8 cellular contexts compared by ENCODE assay signal in the genomic region with DNA sequence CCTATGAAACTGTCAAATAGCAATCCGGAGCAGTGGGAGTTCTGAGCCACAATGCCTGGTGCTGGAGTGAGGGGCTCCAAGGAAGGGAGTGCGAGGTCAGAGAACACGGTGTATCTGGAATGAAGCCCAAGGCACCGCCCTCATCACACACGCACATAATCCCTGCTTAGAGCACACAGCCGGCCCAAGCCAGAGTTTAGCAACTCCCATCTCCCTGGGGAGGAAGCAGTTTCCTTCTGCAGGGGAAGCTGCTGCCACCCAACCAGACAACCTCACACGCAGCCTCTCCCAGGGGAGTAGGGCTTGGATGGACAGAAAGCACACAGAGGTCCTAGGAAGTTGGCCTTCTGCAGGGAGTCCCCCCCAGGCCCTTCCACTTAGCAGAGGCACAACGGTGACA. TPM values are rescaled to one million over a fixed set of nuclear protein-coding genes. Genes with fewer than 3 reads are reported as not detected.
DNase-seq lines count a peak whose midpoint lies in the region; ATAC-seq and TF ChIP-seq lines count a peak whose summit lies in the region.

No MANE protein-coding gene starts in this region.

- H3K4me1 ChIP-seq in SK-N-SH (ENCODE audit: control insufficient read depth in 1 of 2, insufficient read depth in 2 of 2, low read depth in 1 of 2, low read length in 1 of 2), result peaks cover 79 to 84% of the 10 kb centered on the region in 2 experiments
- peaks cover 43 to 55% of the 10 kb centered on the region in 2 donors for H3K4me1 ChIP-seq in lung (ENCODE audit: control insufficient read depth in 2 of 2, insufficient read depth in 2 of 2, low read length in 2 of 2)
- peaks cover 96% of the 10 kb centered on the region for H3K4me1 ChIP-seq in vagina

- CTCF ChIA-PET in SK-N-SH (lab: Yijun Ruan, JAX), result interaction anchor here (0.6 to 2.0 kb wide), 7 partner anchors 10 to 182 kb away, joined by 3 to 6 read pairs (median 4); no protein-coding TSS in a partner anchor

- peaks cover 43% of the 10 kb centered on the region for H3F3A ChIP-seq in SK-N-SH (replicated peaks; ENCODE audit: insufficient read depth)

- POLR2A ChIA-PET in SK-N-SH (lab: Yijun Ruan, JAX), result interaction anchor here (1.5 kb wide), 1 partner anchor 109 kb away, joined by 4 read pairs; no protein-coding TSS in a partner anchor

- H2AFZ ChIP-seq in SK-N-SH (ENCODE audit: low read depth), result no peak overlapping the region

- H3K4me2 ChIP-seq in SK-N-SH, result 0 out of 2 replicates have a peak overlapping the region, but pooled peaks have one; percentile 20

- H3K79me2 ChIP-seq in SK-N-SH (ENCODE audit: insufficient read depth), result peaks cover 100% of the 10 kb centered on the region

- TF ChIP-seq CTCF in SK-N-SH (IDR thresholded peaks at IDR 0.05), result no peak
- TF ChIP-seq CTCF in brain (conservative IDR thresholded peaks at IDR 0.05), result no peak
- no peak for TF ChIP-seq CTCF in lung (IDR thresholded peaks at IDR 0.05; ENCODE audit: control extremely low read depth, extremely low read depth)
- no peak for TF ChIP-seq CTCF in vagina (IDR thresholded peaks at IDR 0.05)

- H3K4me3 Mint-ChIP-seq in brain, result no peak overlapping the region

- peaks cover 5% of the 10 kb centered on the region for H3K36me3 Mint-ChIP-seq in brain

- no peak for TF ChIP-seq EP300 in SK-N-SH (IDR thresholded peaks at IDR 0.05; ENCODE audit: borderline replicate concordance in 1 of 2, low read depth in 1 of 2, low read length in 1 of 2)

- no peak for TF ChIP-seq POLR2A in vagina (IDR thresholded peaks at IDR 0.05)

- ATAC-seq in SK-N-SH treated with all-trans-retinoic acid at 6 μM for 48 hours (no peak), lung (ENCODE audit: insufficient read depth, low FRiP score) (peak; percentile 22)

- H3K4me3 ChIP-seq in SK-N-SH (ENCODE audit: low read depth in 2 of 2, low read length in 1 of 2), result no peak overlapping the region
- H3K4me3 ChIP-seq in lung, result no peak overlapping the region
- H3K4me3 ChIP-seq in vagina, result no peak overlapping the region

- peaks cover 95% of the 10 kb centered on the region for H4K20me1 ChIP-seq in SK-N-SH (ENCODE audit: insufficient read depth)

- no peak for DNase-seq in SK-N-SH
- DNase-seq in lung (ENCODE audit: low spot score), result no peak
- DNase-seq in vagina (ENCODE audit: extremely low spot score in 2 of 2), result no peak
- no peak for DNase-seq in HuH-7.5 (ENCODE audit: low spot score)
- DNase-seq in 8988T, result no peak
- DNase-seq in stimulated activated CD4-positive, alpha-beta T cell treated with anti-CD3 and anti-CD28 coated beads, Interleukin-2, amount 100 ng/mL, for 48 hours, result no peak

- H3K27ac Mint-ChIP-seq in brain, result peak overlapping the region in 4 of 5 experiments; percentile 17 to 71 (median 50)

- H3K36me3 ChIP-seq in SK-N-SH (replicated peaks in 1 of 2; ENCODE audit: control insufficient read depth in 1 of 2, insufficient read depth in 2 of 2, low read length in 1 of 2) (peaks cover 0 to under 1% of the 10 kb centered on the region in 2 experiments), lung (ENCODE audit: control insufficient read depth in 2 of 2, insufficient read depth in 2 of 2, low read length in 2 of 2) (no peaks in the 10 kb centered on the region), vagina (no peaks in the 10 kb centered on the region)

- H3K27me3 ChIP-seq in SK-N-SH (ENCODE audit: insufficient read depth) (no peaks in the 10 kb centered on the region), lung (ENCODE audit: control insufficient read depth, insufficient read depth) (no peaks in the 10 kb centered on the region), vagina (no peaks in the 10 kb centered on the region)

- peaks cover 85% of the 10 kb centered on the region for H3K4me1 Mint-ChIP-seq in brain

- no peaks in the 10 kb centered on the region for H3K9me3 ChIP-seq in SK-N-SH
- no peaks in the 10 kb centered on the region for H3K9me3 ChIP-seq in lung (ENCODE audit: control insufficient read depth in 2 of 2, insufficient read depth in 1 of 2, low read length in 1 of 2)
- H3K9me3 ChIP-seq in vagina, result no peaks in the 10 kb centered on the region

- H3K27me3 Mint-ChIP-seq in brain, result no peaks in the 10 kb centered on the region

- 93% methylated on average over 7 of the region's 8 CpGs for WGBS in SK-N-SH (ENCODE audit: low lambda C conversion rate)
- WGBS in lung, 2 donors, result 18 to 34% methylated on average over 8 of the region's 8 CpGs

- H3K9me2 ChIP-seq in SK-N-SH, result no peaks in the 10 kb centered on the region

- no peak for TF ChIP-seq RAD21 in SK-N-SH (IDR thresholded peaks at IDR 0.05; ENCODE audit: low read length)

- no peaks in the 10 kb centered on the region for H3K9me3 Mint-ChIP-seq in brain

- H3K27ac ChIP-seq in SK-N-SH (ENCODE audit: low read depth in 2 of 2, low read length in 1 of 2) (peak overlapping the region in 1 of 2 experiments; percentile 91; a peak in 2 of 4 replicates), lung (ENCODE audit: low read depth in 1 of 2, low read length in 1 of 2) (peak overlapping the region in 1 of 2 donors; percentile 24), vagina (peak overlapping the region; percentile 69)

- no peak overlapping the region for H3K9ac ChIP-seq in SK-N-SH

- intact Hi-C loops in vagina (cut with DNase I), result no loop called here

TF ChIP-seq in SK-N-SH, 30 proteins besides CTCF, POLR2A, EP300 and RAD21:
- TF ChIP-seq, protein P1, sequence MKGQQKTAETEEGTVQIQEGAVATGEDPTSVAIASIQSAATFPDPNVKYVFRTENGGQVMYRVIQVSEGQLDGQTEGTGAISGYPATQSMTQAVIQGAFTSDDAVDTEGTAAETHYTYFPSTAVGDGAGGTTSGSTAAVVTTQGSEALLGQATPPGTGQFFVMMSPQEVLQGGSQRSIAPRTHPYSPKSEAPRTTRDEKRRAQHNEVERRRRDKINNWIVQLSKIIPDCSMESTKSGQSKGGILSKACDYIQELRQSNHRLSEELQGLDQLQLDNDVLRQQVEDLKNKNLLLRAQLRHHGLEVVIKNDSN (IDR thresholded peaks at IDR 0.05; ENCODE audit: borderline replicate concordance, low read depth), result no peak
- no peak for TF ChIP-seq GATA2 (CRISPR knock-in tag; IDR thresholded peaks at IDR 0.05)

TF ChIP-seq in SK-N-SH treated with all-trans-retinoic acid at 6 μM for 48 hours, 23 proteins besides CTCF, POLR2A, EP300 and RAD21 (continues in another document):
- TF ChIP-seq, protein P2, sequence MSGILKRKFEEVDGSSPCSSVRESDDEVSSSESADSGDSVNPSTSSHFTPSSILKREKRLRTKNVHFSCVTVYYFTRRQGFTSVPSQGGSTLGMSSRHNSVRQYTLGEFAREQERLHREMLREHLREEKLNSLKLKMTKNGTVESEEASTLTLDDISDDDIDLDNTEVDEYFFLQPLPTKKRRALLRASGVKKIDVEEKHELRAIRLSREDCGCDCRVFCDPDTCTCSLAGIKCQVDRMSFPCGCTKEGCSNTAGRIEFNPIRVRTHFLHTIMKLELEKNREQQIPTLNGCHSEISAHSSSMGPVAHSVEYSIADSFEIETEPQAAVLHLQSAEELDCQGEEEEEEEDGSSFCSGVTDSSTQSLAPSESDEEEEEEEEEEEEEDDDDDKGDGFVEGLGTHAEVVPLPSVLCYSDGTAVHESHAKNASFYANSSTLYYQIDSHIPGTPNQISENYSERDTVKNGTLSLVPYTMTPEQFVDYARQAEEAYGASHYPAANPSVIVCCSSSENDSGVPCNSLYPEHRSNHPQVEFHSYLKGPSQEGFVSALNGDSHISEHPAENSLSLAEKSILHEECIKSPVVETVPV (CRISPR knock-in tag; IDR thresholded peaks at IDR 0.05), result no peak
- TF ChIP-seq, protein P3, sequence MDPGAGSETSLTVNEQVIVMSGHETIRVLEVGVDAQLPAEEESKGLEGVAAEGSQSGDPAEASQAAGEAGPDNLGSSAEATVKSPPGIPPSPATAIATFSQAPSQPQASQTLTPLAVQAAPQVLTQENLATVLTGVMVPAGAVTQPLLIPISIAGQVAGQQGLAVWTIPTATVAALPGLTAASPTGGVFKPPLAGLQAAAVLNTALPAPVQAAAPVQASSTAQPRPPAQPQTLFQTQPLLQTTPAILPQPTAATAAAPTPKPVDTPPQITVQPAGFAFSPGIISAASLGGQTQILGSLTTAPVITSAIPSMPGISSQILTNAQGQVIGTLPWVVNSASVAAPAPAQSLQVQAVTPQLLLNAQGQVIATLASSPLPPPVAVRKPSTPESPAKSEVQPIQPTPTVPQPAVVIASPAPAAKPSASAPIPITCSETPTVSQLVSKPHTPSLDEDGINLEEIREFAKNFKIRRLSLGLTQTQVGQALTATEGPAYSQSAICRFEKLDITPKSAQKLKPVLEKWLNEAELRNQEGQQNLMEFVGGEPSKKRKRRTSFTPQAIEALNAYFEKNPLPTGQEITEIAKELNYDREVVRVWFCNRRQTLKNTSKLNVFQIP (CRISPR knock-in tag; IDR thresholded peaks at IDR 0.05; ENCODE audit: borderline replicate concordance, low read depth), result no peak
- no peak for TF ChIP-seq ZC3H10 (CRISPR knock-in tag; IDR thresholded peaks at IDR 0.05)
- TF ChIP-seq ZNF565 (CRISPR knock-in tag; conservative IDR thresholded peaks at IDR 0.05; ENCODE audit: low read depth), result no peak
- no peak for TF ChIP-seq BACH2 (CRISPR knock-in tag; IDR thresholded peaks at IDR 0.05; ENCODE audit: borderline replicate concordance)
- TF ChIP-seq ZFP30 (CRISPR knock-in tag; IDR thresholded peaks at IDR 0.05), result no peak
- no peak for TF ChIP-seq ESRRG (CRISPR knock-in tag; IDR thresholded peaks at IDR 0.05)
- no peak for TF ChIP-seq PPARA (CRISPR knock-in tag; IDR thresholded peaks at IDR 0.05; ENCODE audit: borderline replicate concordance)
- no peak for TF ChIP-seq OSR1 (CRISPR knock-in tag; IDR thresholded peaks at IDR 0.05)
- TF ChIP-seq ISL1 (CRISPR knock-in tag; IDR thresholded peaks at IDR 0.05), result no peak
- TF ChIP-seq TCF4 (CRISPR knock-in tag; IDR thresholded peaks at IDR 0.05; ENCODE audit: borderline replicate concordance), result no peak
- TF ChIP-seq TOX (CRISPR knock-in tag; IDR thresholded peaks at IDR 0.05; ENCODE audit: borderline replicate concordance), result no peak

RNA-seq across cellular contexts. Expression of a gene that starts 31.3 kb away (rescaled TPM):
- polyA plus RNA-seq in SK-N-SH (2012; rRNA removed), result 266 and 319 TPM in 2 replicates
- polyA plus RNA-seq in SK-N-SH (2012; cell fraction: cytosol; rRNA removed), result 144 and 218 TPM in 2 replicates
- polyA plus RNA-seq in SK-N-SH (2012; cell fraction: nucleus; rRNA removed), result 589 and 740 TPM in 2 replicates
- 84.2 TPM for polyA plus RNA-seq in brain (ENCODE audit: insufficient read depth, low read depth, low replicate concordance)
- 100 to 1,000 TPM; 117 to 168 TPM for total RNA-seq in lung
- 100 to 1,000 TPM in 1 of 2 donors, 10 to 100 TPM in 1; 40.9 to 116 TPM for polyA plus RNA-seq in lung
- total RNA-seq in vagina, result 209 TPM
